ENCODE assay signal across 11 cellular contexts in genomic region chr19:42601811-42602443, GRCh38. TPM values are rescaled to one million over a fixed set of nuclear protein-coding genes. Genes with fewer than 3 reads are reported as not detected.
DNase-seq lines count a peak whose midpoint lies in the region; ATAC-seq and TF ChIP-seq lines count a peak whose summit lies in the region.
"Had no signal": no experiment of that assay in that cellular context is flagged by ENCODE, and none has a peak within 500 bp of the region (broad histone marks: within the 10 kb centered on the region; RNA-seq: fewer than 3 reads in every experiment).

No MANE protein-coding gene starts in this region.

- H3K79me2 ChIP-seq in GM23248 (ENCODE audit: insufficient read depth), result no peaks in the 10 kb centered on the region

- no peaks in the 10 kb centered on the region for H3K9me3 ChIP-seq in A673 (ENCODE audit: low read depth, low read length, poor library complexity, severe bottlenecking)
- no peaks in the 10 kb centered on the region for H3K9me3 ChIP-seq in GM23248 (ENCODE audit: low read depth)
- no peaks in the 10 kb centered on the region for H3K9me3 ChIP-seq in SJCRH30 (replicated peaks)
- H3K9me3 ChIP-seq: gastrocnemius medialis had no signal

- no peaks in the 10 kb centered on the region for H3K36me3 ChIP-seq in A673 (ENCODE audit: insufficient read depth, low read length, poor library complexity, severe bottlenecking)
- H3K36me3 ChIP-seq in GM23248 (ENCODE audit: low read depth), result no peaks in the 10 kb centered on the region
- no peaks in the 10 kb centered on the region for H3K36me3 ChIP-seq in SJCRH30
- H3K36me3 ChIP-seq: gastrocnemius medialis had no signal

- H3K27me3 ChIP-seq in A673 (replicated peaks; ENCODE audit: insufficient read depth, low read depth, low read length, poor library complexity) (peaks cover 15% of the 10 kb centered on the region), GM23248 (replicated peaks; ENCODE audit: insufficient read depth) (peaks cover 11% of the 10 kb centered on the region), SJCRH30 (no peaks in the 10 kb centered on the region)
- H3K27me3 ChIP-seq: gastrocnemius medialis had no signal

- no peak for ATAC-seq in HG03439 (IDR thresholded peaks at IDR 0.05; ENCODE audit: unreplicated experiment)
- ATAC-seq: gastrocnemius medialis had no signal

- no peak overlapping the region for H2AFZ ChIP-seq in GM23248

- intact Hi-C loops in A673 (cut with micrococcal nuclease; ENCODE audit: unreplicated experiment), result loop anchor here (10.0 kb wide), 1 partner anchor 163 kb away; the partner anchor contains the start of gene PSG8

- no peak overlapping the region for H3K27ac ChIP-seq in A673 (ENCODE audit: low read depth, low read length, poor library complexity, severe bottlenecking)
- no peak overlapping the region for H3K27ac ChIP-seq in GM23248
- no peak overlapping the region for H3K27ac ChIP-seq in SJCRH30
- H3K27ac ChIP-seq: gastrocnemius medialis had no signal

- POLR2A ChIA-PET in A673 (lab: Charles Lee; ENCODE audit: low non-redundant PET), result no interaction called here

- TF ChIP-seq CTCF in A673 (conservative IDR thresholded peaks at IDR 0.05; ENCODE audit: low read depth, low read length) (no peak), fibroblast of pulmonary artery (IDR thresholded peaks at IDR 0.05; ENCODE audit: low read length, missing control alignments) (no peak)

- in situ Hi-C loops in GM23248 (cut with MboI), result no loop called here

- H3K4me3 ChIP-seq in A673 (ENCODE audit: low read depth, low read length, poor library complexity, severe bottlenecking), result no peak overlapping the region
- no peak overlapping the region for H3K4me3 ChIP-seq in GM23248
- no peak overlapping the region for H3K4me3 ChIP-seq in SJCRH30
- H3K4me3 ChIP-seq in fibroblast of pulmonary artery (replicated peaks; ENCODE audit: low read depth, low read length), result no peak overlapping the region
- H3K4me3 ChIP-seq: gastrocnemius medialis had no signal

- H3K4me1 ChIP-seq in A673 (ENCODE audit: insufficient read depth, low read length, poor library complexity, severe bottlenecking), result no peaks in the 10 kb centered on the region
- H3K4me1 ChIP-seq in GM23248 (ENCODE audit: insufficient read depth), result no peaks in the 10 kb centered on the region
- H3K4me1 ChIP-seq in SJCRH30, result no peaks in the 10 kb centered on the region
- H3K4me1 ChIP-seq: gastrocnemius medialis had no signal

- no peak overlapping the region for H3K9ac ChIP-seq in GM23248

- H3K9me2 ChIP-seq in GM23248 (ENCODE audit: insufficient read depth), result no peaks in the 10 kb centered on the region

- CTCF ChIA-PET in A673 (lab: Charles Lee), result no interaction called here

- WGBS in GM23248 (ENCODE audit: low coverage in 1 of 2, low lambda C conversion rate in 2 of 2, missing lambda C conversion rate in 2 of 2), 2 experiments, result 19 to 21% methylated on average over 5 of the region's 5 CpGs

- H3F3A ChIP-seq in GM23248 (ENCODE audit: insufficient read depth), result no peaks in the 10 kb centered on the region

- H4K20me1 ChIP-seq in GM23248 (ENCODE audit: insufficient read depth), result no peaks in the 10 kb centered on the region

- BruUV-seq in A673 (replicated peaks; lab: Mats Ljungman, UMichigan), result no TSS peak

- DNase-seq in A673 (ENCODE audit: low spot score), result peak; percentile 34
- peak; percentile 68 for DNase-seq in GM23248
- peak; percentile 31 to 61 for DNase-seq in SJCRH30
- DNase-seq in fibroblast of pulmonary artery (ENCODE audit: low read depth), result peak; percentile 46
- no peak for DNase-seq in NCI-H2081 (lab: John Stamatoyannopoulos, UW)
- DNase-seq in DMS53 treated with DMSO at 0.1 percent for 48 hours (lab: John Stamatoyannopoulos, UW; ENCODE audit: unreplicated experiment), result no peak
- no peak for DNase-seq in GM19240 (ENCODE audit: insufficient read length, low spot score)
- DNase-seq: activated T-cell treated with anti-CD3 and anti-CD28 coated beads, Interleukin-2, amount 50 U/mL, for 1 hour; gastrocnemius medialis; NCI-H446 had no signal

- no peak overlapping the region for H3K4me2 ChIP-seq in GM23248 (ENCODE audit: unreplicated experiment)

RNA-seq across cellular contexts. Expression of gene CEACAM8, which starts 7.2 kb away (rescaled TPM):
- not detected in 2 replicates for total RNA-seq in A673 (2021)
- total RNA-seq in GM23248 (2014; rRNA removed; shearing (Covaris generic)), result not detected in 2 replicates
- not detected in 2 replicates for polyA plus RNA-seq in GM23248 (2016; fragmentation: Nextera tagmentation; extraction: Ambion mirVana)
- not detected in 2 replicates for total RNA-seq in SJCRH30 (2014; rRNA removed; shearing (Covaris generic))
- total RNA-seq: gastrocnemius medialis had no signal

Comparison
In these comparisons a context has a peak if more than half of its experiments do, and no peak if none do; other contexts are left out.
1. DNase-seq: peak in A673 (single experiment), GM23248 (single experiment), SJCRH30 (2 of 2) and fibroblast of pulmonary artery (single experiment); none in NCI-H2081 (0 of 2), DMS53 treated with DMSO at 0.1 percent for 48 hours (single experiment) and GM19240 (single experiment).